ENCODE assay signal across 8 cellular contexts in genomic region chr1:150235852-150236613, GRCh38. TPM values are rescaled to one million over a fixed set of nuclear protein-coding genes. Genes with fewer than 3 reads are reported as not detected.
DNase-seq lines count a peak whose midpoint lies in the region; ATAC-seq lines count a peak whose summit lies in the region.

TSS of gene ANP32E (minus strand) at chr1:150236112. CDS start at chr1:150235786, 326 bp downstream.

- H3K4me1 Mint-ChIP-seq in IgD-negative memory B cell: peaks cover 12 to 14% (median 14%) of the 10 kb centered on the region in 3 donors

- no peaks in the 10 kb centered on the region for H3K36me3 Mint-ChIP-seq in IgD-negative memory B cell

- peak; percentile 78 for ATAC-seq in GM21529 (IDR thresholded peaks at IDR 0.05; ENCODE audit: unreplicated experiment)

- H3K27ac Mint-ChIP-seq in IgD-negative memory B cell: peak within 1 kb of the TSS in 2 of 3 donors; percentile 92 to 97

- H3K9me3 Mint-ChIP-seq in IgD-negative memory B cell: no peaks in the 10 kb centered on the region

- H3K4me3 Mint-ChIP-seq in IgD-negative memory B cell: peak within 1 kb of the TSS in 3 of 4 donors; percentile 56 to 98 (median 96)

- H3K27me3 Mint-ChIP-seq in IgD-negative memory B cell: no peaks in the 10 kb centered on the region

- DNase-seq in DMS114 treated with DMSO at 0.1 percent for 48 hours (lab: John Stamatoyannopoulos, UW; ENCODE audit: unreplicated experiment) (peak; percentile 100), OCI-M1 (lab: John Stamatoyannopoulos, UW) (peak; percentile 100), activated T-cell treated with anti-CD3 and anti-CD28 coated beads for 24 hours (ENCODE audit: low read depth) (peak; percentile 88), epidermal melanocyte (ENCODE audit: insufficient read length, low spot score) (peak; percentile 100), middle frontal gyrus (ENCODE audit: extremely low spot score, low spot score) (peak; percentile 94)
- DNase-seq in stimulated activated CD8-positive, alpha-beta memory T cell treated with anti-CD3 and anti-CD28 coated beads, Interleukin-2, amount 100 ng/mL, for 48 hours (ENCODE audit: low read depth in 2 of 2): peak; percentile 80 to 85

RNA-seq across cellular contexts. Expression of gene ANP32E, which starts in this region (rescaled TPM):
- polyA plus RNA-seq in IgD-negative memory B cell: 52.9 TPM

Comparison
In these comparisons a context has a peak if more than half of its experiments do, and no peak if none do; other contexts are left out.
1. Peak in every context shown above with its lines: DNase-seq and ATAC-seq.